8 cellular contexts compared by ENCODE assay signal in genomic region chr15:74541494-74542191, GRCh38. TPM values are rescaled to one million over a fixed set of nuclear protein-coding genes. Genes with fewer than 3 reads are reported as not detected.
DNase-seq lines count a peak whose midpoint lies in the region; ATAC-seq and TF ChIP-seq lines count a peak whose summit lies in the region.

No MANE protein-coding gene starts in this region.

- no peaks in the 10 kb centered on the region for H3K9me2 ChIP-seq in OCI-LY1 (ENCODE audit: low read depth, low read length)

- peak overlapping the region; percentile 83 for H3K4me3 ChIP-seq in OCI-LY1 (ENCODE audit: low read depth, low read length, poor library complexity, severe bottlenecking)
- peak overlapping the region; percentile 67 to 93 (median 84) for H3K4me3 ChIP-seq in fibroblast of lung (replicated peaks in 1 of 4; ENCODE audit: control extremely low read depth in 1 of 4, insufficient read depth in 1 of 4, low read depth in 3 of 4, low read length in 4 of 4)
- peak overlapping the region; percentile 51 for H3K4me3 ChIP-seq in ovary
- H3K4me3 ChIP-seq in transverse colon: peak overlapping the region; percentile 81 to 99 (median 92)

- no peak overlapping the region for H3K27ac ChIP-seq in OCI-LY1 (ENCODE audit: low read depth, low read length, poor library complexity, severe bottlenecking)
- H3K27ac ChIP-seq in fibroblast of lung (ENCODE audit: insufficient read depth, low read length): peak overlapping the region; percentile 15
- H3K27ac ChIP-seq in ovary: no peak overlapping the region
- peak overlapping the region; percentile 85 to 94 (median 88) for H3K27ac ChIP-seq in transverse colon

- in situ Hi-C loops in transverse colon (cut with MboI; ENCODE audit: low pct_ligation_motif_present in 1 of 4, low pct_unique_long_range_greater_than_20kb in 1 of 4, low sequenced_read_pairs in 3 of 4): no loop called here

- H3K4me1 ChIP-seq in OCI-LY1 (ENCODE audit: insufficient read depth, low read length, severe bottlenecking) (peaks cover 27% of the 10 kb centered on the region), fibroblast of lung (ENCODE audit: control insufficient read depth, extremely low read depth, insufficient read depth, low read length) (peaks cover 16% of the 10 kb centered on the region), ovary (ENCODE audit: insufficient read depth) (peaks cover 11% of the 10 kb centered on the region), transverse colon (peaks cover 17 to 49% (median 34%) of the 10 kb centered on the region in 4 donors)

- TF ChIP-seq CTCF in OCI-LY1 (IDR thresholded peaks at IDR 0.05; ENCODE audit: low read length) (no peak), fibroblast of lung (conservative IDR thresholded peaks at IDR 0.05 in 1 of 2, IDR thresholded peaks at IDR 0.05 in 1 of 2; ENCODE audit: low read depth in 1 of 2, low read length in 2 of 2) (no peak), ovary (IDR thresholded peaks at IDR 0.05) (no peak), transverse colon (IDR thresholded peaks at IDR 0.05) (no peak)

- DNase-seq in NCI-H1092 treated with DMSO at 0.1 percent for 48 hours (lab: John Stamatoyannopoulos, UW) (peak; percentile 17), NCI-H1092 (lab: John Stamatoyannopoulos, UW) (no peak), fibroblast of lung (ENCODE audit: low read depth in 2 of 2) (peak; percentile 40 to 55), ovary (peak; percentile 19 to 44 (median 40)), transverse colon (peak; percentile 47)
- peak; percentile 63 for DNase-seq in activated T-cell treated with anti-CD3 and anti-CD28 coated beads, Interleukin-2, amount 50 U/mL, for 1 hour

- no peaks in the 10 kb centered on the region for H3K27me3 ChIP-seq in OCI-LY1 (ENCODE audit: insufficient read depth, low read length)
- no peaks in the 10 kb centered on the region for H3K27me3 ChIP-seq in fibroblast of lung (ENCODE audit: control insufficient read depth, insufficient read depth, low read length)
- H3K27me3 ChIP-seq in ovary: no peaks in the 10 kb centered on the region
- no peaks in the 10 kb centered on the region for H3K27me3 ChIP-seq in transverse colon

- TF ChIP-seq EP300 in ovary (IDR thresholded peaks at IDR 0.05): no peak
- no peak for TF ChIP-seq EP300 in transverse colon (IDR thresholded peaks at IDR 0.05; ENCODE audit: low read depth)

- H3K36me3 ChIP-seq in OCI-LY1 (ENCODE audit: insufficient read depth, low read length) (no peaks in the 10 kb centered on the region), fibroblast of lung (ENCODE audit: control insufficient read depth, insufficient read depth, low read length) (no peaks in the 10 kb centered on the region), ovary (no peaks in the 10 kb centered on the region), transverse colon (no peaks in the 10 kb centered on the region)

- H3K9ac ChIP-seq in OCI-LY1 (ENCODE audit: low read length) (peak overlapping the region; percentile 69), fibroblast of lung (ENCODE audit: insufficient read depth, low read length) (peak overlapping the region; percentile 79)

- no peaks in the 10 kb centered on the region for H3K79me2 ChIP-seq in OCI-LY1 (ENCODE audit: insufficient read depth, low read length)
- H3K79me2 ChIP-seq in fibroblast of lung (ENCODE audit: control insufficient read depth, insufficient read depth, low read length): no peaks in the 10 kb centered on the region

- peak; percentile 35 for ATAC-seq in HG02884 (IDR thresholded peaks at IDR 0.05; ENCODE audit: unreplicated experiment)

- H4K20me1 ChIP-seq in OCI-LY1 (ENCODE audit: insufficient read depth, low read length) (no peaks in the 10 kb centered on the region), fibroblast of lung (ENCODE audit: control insufficient read depth, extremely low read depth, insufficient read depth, low read length) (peaks cover 4% of the 10 kb centered on the region)

- intact Hi-C loops in ovary (cut with DNase I): loop anchor here in 3 of 4 donors (2.0 to 10.0 kb wide), 3 partner anchors 75 to 77 kb away; partner anchors contain the start of genes CLK3 (in 2 of the 3) and UBL7 (in 1 of the 3)
- intact Hi-C loops in transverse colon (cut with DNase I; ENCODE audit: low total_unique reads): no loop called here

- WGBS in ovary, 3 donors: 2 to 5% (median 3%) methylated on average over 21 of the region's 21 CpGs
- WGBS in transverse colon (ENCODE audit: low coverage in 1 of 2), 2 donors: 1 to 3% methylated on average over 16 to 21 of the region's 21 CpGs

- TF ChIP-seq POLR2A in ovary (IDR thresholded peaks at IDR 0.05) (no peak), transverse colon (IDR thresholded peaks at IDR 0.05) (no peak)

- no peaks in the 10 kb centered on the region for H3K9me3 ChIP-seq in OCI-LY1 (ENCODE audit: low read length)
- no peaks in the 10 kb centered on the region for H3K9me3 ChIP-seq in fibroblast of lung (ENCODE audit: control insufficient read depth, insufficient read depth, low read depth, low read length)
- no peaks in the 10 kb centered on the region for H3K9me3 ChIP-seq in ovary
- H3K9me3 ChIP-seq in transverse colon: no peaks in the 10 kb centered on the region

- peaks cover 5% of the 10 kb centered on the region; the same call in 1 of the 2 replicates for H3F3A ChIP-seq in OCI-LY1 (ENCODE audit: insufficient read depth, low read length)

- no peak overlapping the region; the same call in 1 of the 2 replicates for H2AFZ ChIP-seq in OCI-LY1 (ENCODE audit: low read length)
- peak overlapping the region; percentile 50 for H2AFZ ChIP-seq in fibroblast of lung (ENCODE audit: low read length)

- H3K4me2 ChIP-seq in OCI-LY1 (ENCODE audit: low read length): peak overlapping the region; percentile 85
- H3K4me2 ChIP-seq in fibroblast of lung (ENCODE audit: extremely low read depth, insufficient read depth, low read length): peak overlapping the region; percentile 59

RNA-seq across cellular contexts. Expression of gene ARID3B, which starts 0.6 kb away (rescaled TPM):
- 0.99 and 1.0 TPM in 2 replicates for total RNA-seq in fibroblast of lung
- 0.72 and 1.0 TPM in 2 replicates for polyA plus RNA-seq in fibroblast of lung
- polyA plus RNA-seq in fibroblast of lung (2012): 0.84 and 0.97 TPM in 2 replicates
- 1.1 and 3.3 TPM in 2 replicates for polyA minus RNA-seq in fibroblast of lung (ENCODE audit: low replicate concordance)
- 1 to 10 TPM; 1.6 to 4.9 (median 2.8) TPM for total RNA-seq in ovary
- 1 to 10 TPM; 1.2 to 1.4 TPM for polyA plus RNA-seq in ovary
- total RNA-seq in transverse colon: 10 to 100 TPM in 3 of 4 donors, 1 to 10 TPM in 1; 9.6 to 25.8 (median 12.5) TPM

Comparison
In these comparisons a context has a peak if more than half of its experiments do, and no peak if none do; other contexts are left out.
1. H3K27ac ChIP-seq: peak in fibroblast of lung (single experiment) and transverse colon (4 of 4); none in OCI-LY1 (single experiment) and ovary (0 of 2).
2. Peak in every context shown above with its lines, with median percentiles within 50 percentile points of each other: H3K4me3 ChIP-seq.